8 cellular contexts compared by ENCODE assay signal in genomic region chr5:80672140-80672736, GRCh38. TPM values are rescaled to one million over a fixed set of nuclear protein-coding genes. Genes with fewer than 3 reads are reported as not detected.
DNase-seq lines count a peak whose midpoint lies in the region; ATAC-seq, FAIRE-seq and TF ChIP-seq lines count a peak whose summit lies in the region.

No MANE protein-coding gene starts in this region.

- H3K27me3 Mint-ChIP-seq in activated T-cell treated with anti-CD3 and anti-CD28 coated beads, Interleukin-2, amount 50 U/mL, for 24 hours: no peaks in the 10 kb centered on the region

- peak; percentile 56 for DNase-seq in GM10248 (ENCODE audit: extremely low spot score)
- peak; percentile 64 for DNase-seq in HTR-8/SVneo (ENCODE audit: insufficient read length, low spot score)
- peak; percentile 57 to 58 for DNase-seq in PC-9
- DNase-seq in activated T-cell treated with anti-CD3 and anti-CD28 coated beads, Interleukin-2, amount 50 U/mL, for 24 hours: peak; percentile 63
- no peak for DNase-seq in esophagus squamous epithelium (lab: John Stamatoyannopoulos, UW)
- peak; percentile 6 for DNase-seq in thoracic aorta (ENCODE audit: low spot score)

- H3K36me3 ChIP-seq in PC-9 (ENCODE audit: low read depth) (peaks cover 10% of the 10 kb centered on the region), esophagus squamous epithelium (peaks cover 4 to 88% (median 9%) of the 10 kb centered on the region in 3 donors), neural cell (ENCODE audit: insufficient read depth, low read length) (peaks cover 3% of the 10 kb centered on the region), thoracic aorta (peaks cover 4% of the 10 kb centered on the region)

- H3F3A ChIP-seq in PC-9 (ENCODE audit: insufficient read depth, low read depth) (no peaks in the 10 kb centered on the region), neural cell (ENCODE audit: insufficient read depth, low read length, poor library complexity, severe bottlenecking) (no peaks in the 10 kb centered on the region)

- no peaks in the 10 kb centered on the region for H3K9me3 Mint-ChIP-seq in activated T-cell treated with anti-CD3 and anti-CD28 coated beads, Interleukin-2, amount 50 U/mL, for 24 hours

- no peak overlapping the region for H3K27ac ChIP-seq in PC-9
- H3K27ac ChIP-seq in esophagus squamous epithelium: no peak overlapping the region
- H3K27ac ChIP-seq in neural cell (ENCODE audit: low read length): no peak overlapping the region
- H3K27ac ChIP-seq in thoracic aorta: no peak overlapping the region

- H4K20me1 ChIP-seq in PC-9 (ENCODE audit: insufficient read depth) (no peaks in the 10 kb centered on the region), neural cell (ENCODE audit: insufficient read depth) (no peaks in the 10 kb centered on the region)

- H3K9me2 ChIP-seq in PC-9 (ENCODE audit: insufficient read depth): no peaks in the 10 kb centered on the region
- no peaks in the 10 kb centered on the region for H3K9me2 ChIP-seq in neural cell (ENCODE audit: insufficient read depth, low read length)

- intact Hi-C loops in PC-9 (cut with micrococcal nuclease; ENCODE audit: unreplicated experiment): loop anchor here (1.0 to 10.0 kb wide), 4 partner anchors 191 to 1647 kb away; no protein-coding TSS in a partner anchor
- intact Hi-C loops in esophagus squamous epithelium (cut with DNase I): no loop called here

- TF ChIP-seq CTCF in GM10248 (IDR thresholded peaks at IDR 0.05; ENCODE audit: control extremely low read depth, extremely low read depth, low read depth, missing control alignments) (peak; percentile 86), PC-9 (conservative IDR thresholded peaks at IDR 0.05) (peak; percentile 91), esophagus squamous epithelium (IDR thresholded peaks at IDR 0.05) (peak; percentile 38 to 88 (median 80)), neural cell (IDR thresholded peaks at IDR 0.05; ENCODE audit: poor library complexity, severe bottlenecking) (peak; percentile 75), thoracic aorta (IDR thresholded peaks at IDR 0.05) (peak; percentile 68)

- peaks cover 6% of the 10 kb centered on the region for H3K4me1 Mint-ChIP-seq in activated T-cell treated with anti-CD3 and anti-CD28 coated beads, Interleukin-2, amount 50 U/mL, for 24 hours (ENCODE audit: low read depth)

- POLR2A ChIA-PET in GM10248 (lab: Yijun Ruan, JAX): no interaction called here
- POLR2A ChIA-PET in PC-9 (lab: Charles Lee; ENCODE audit: unreplicated experiment): interaction anchor here (0.7 kb wide), 1 partner anchor 269 kb away, joined by 3 read pairs; no protein-coding TSS in a partner anchor

- H3K4me1 ChIP-seq in PC-9 (replicated peaks; ENCODE audit: insufficient read depth) (no peaks in the 10 kb centered on the region), esophagus squamous epithelium (no peaks in the 10 kb centered on the region), thoracic aorta (ENCODE audit: control insufficient read depth in 1 of 2, low read depth in 2 of 2) (no peaks in the 10 kb centered on the region)

- no peaks in the 10 kb centered on the region for H3K9me3 ChIP-seq in PC-9 (ENCODE audit: insufficient read depth, low read depth)
- no peaks in the 10 kb centered on the region for H3K9me3 ChIP-seq in esophagus squamous epithelium
- no peaks in the 10 kb centered on the region for H3K9me3 ChIP-seq in neural cell (ENCODE audit: low read length)
- no peaks in the 10 kb centered on the region for H3K9me3 ChIP-seq in thoracic aorta

- no peak overlapping the region for H3K4me3 Mint-ChIP-seq in activated T-cell treated with anti-CD3 and anti-CD28 coated beads, Interleukin-2, amount 50 U/mL, for 24 hours

- H3K79me2 ChIP-seq in PC-9 (ENCODE audit: low read depth) (no peaks in the 10 kb centered on the region), neural cell (replicated peaks; ENCODE audit: insufficient read depth, low read length) (no peaks in the 10 kb centered on the region)

- BruUV-seq in PC-9 (replicated peaks; lab: Mats Ljungman, UMichigan): no TSS peak

- H3K27me3 ChIP-seq in PC-9 (ENCODE audit: insufficient read depth, low read depth) (no peaks in the 10 kb centered on the region), esophagus squamous epithelium (no peaks in the 10 kb centered on the region), neural cell (ENCODE audit: insufficient read depth, low read depth, low read length) (no peaks in the 10 kb centered on the region), thoracic aorta (replicated peaks; ENCODE audit: insufficient read depth) (no peaks in the 10 kb centered on the region)

- 7 to 16% methylated on average over 7 of the region's 7 CpGs for WGBS in esophagus squamous epithelium, 2 donors

- peaks cover 82% of the 10 kb centered on the region for H3K36me3 Mint-ChIP-seq in activated T-cell treated with anti-CD3 and anti-CD28 coated beads, Interleukin-2, amount 50 U/mL, for 24 hours (ENCODE audit: low read depth)

- peak; percentile 74 for TF ChIP-seq RAD21 in neural cell (conservative IDR thresholded peaks at IDR 0.05)

- H3K9ac ChIP-seq in neural cell (ENCODE audit: low read length): no peak overlapping the region

- no peak overlapping the region for H3K27ac Mint-ChIP-seq in activated T-cell treated with anti-CD3 and anti-CD28 coated beads, Interleukin-2, amount 50 U/mL, for 24 hours

- CTCF ChIA-PET in GM10248 (lab: Yijun Ruan, JAX): interaction anchor here (0.6 to 2.4 kb wide), 23 partner anchors 9 to 580 kb away, joined by 3 to 12 read pairs (median 4); partner anchors contain the start of genes DHFR and MSH3
- CTCF ChIA-PET in PC-9 (lab: Charles Lee): interaction anchor here (0.5 to 1.1 kb wide), 6 partner anchors 39 to 581 kb away, joined by 3 to 9 read pairs (median 4); partner anchors contain the start of gene ZFYVE16

- no peak for FAIRE-seq in HTR-8/SVneo (lab: Jason Lieb, UNC)

- TF ChIP-seq POLR2A in esophagus squamous epithelium (IDR thresholded peaks at IDR 0.05): no peak
- no peak for TF ChIP-seq POLR2A in GM18505 (IDR thresholded peaks at IDR 0.05; ENCODE audit: borderline replicate concordance, extremely low read depth, insufficient read depth, insufficient read length)

- TF ChIP-seq EP300 in neural cell (conservative IDR thresholded peaks at IDR 0.05; ENCODE audit: poor library complexity, severe bottlenecking): no peak

- no peak overlapping the region for H3K4me2 ChIP-seq in PC-9
- no peak overlapping the region for H3K4me2 ChIP-seq in neural cell (ENCODE audit: low read length)

- H2AFZ ChIP-seq in PC-9 (no peak overlapping the region), neural cell (ENCODE audit: low read depth, low read length) (no peak overlapping the region)

- ATAC-seq in thoracic aorta (ENCODE audit: insufficient number of reproducible peaks, low FRiP score, low read depth): peak; percentile 98
- no peak for ATAC-seq in GM18505 (IDR thresholded peaks at IDR 0.05; ENCODE audit: unreplicated experiment)

- H3K4me3 ChIP-seq in PC-9 (no peak overlapping the region), esophagus squamous epithelium (no peak overlapping the region), neural cell (ENCODE audit: low read length) (no peak overlapping the region), thoracic aorta (no peak overlapping the region)

TF ChIP-seq in neural cell, 6 proteins besides CTCF, POLR2A, EP300 and RAD21:
- TF ChIP-seq SMC3 (conservative IDR thresholded peaks at IDR 0.05; ENCODE audit: poor library complexity) (peak; percentile 89), MXI1 (conservative IDR thresholded peaks at IDR 0.05; ENCODE audit: poor library complexity, severe bottlenecking) (no peak)

RNA-seq across cellular contexts. Expression of gene DHFR, which starts 17.5 kb away (rescaled TPM):
- total RNA-seq in PC-9 (2021): 28.7 and 45.3 TPM in 2 replicates
- total RNA-seq in esophagus squamous epithelium: 10 to 100 TPM in 2 of 4 donors, 1 to 10 TPM in 2; 6.2 to 22.7 (median 13.4) TPM
- 17.0 and 21.2 TPM in 2 replicates for polyA plus RNA-seq in neural cell
- 19.0 and 20.7 TPM in 2 replicates for polyA minus RNA-seq in neural cell
- total RNA-seq in thoracic aorta: 10 to 100 TPM in 1 of 2 donors, 1 to 10 TPM in 1; 9.9 to 11.9 TPM

RNA-seq across cellular contexts. Expression of gene MSH3, which starts 17.8 kb away (rescaled TPM):
- total RNA-seq in PC-9 (2021): 14.4 and 16.9 TPM in 2 replicates
- 10 to 100 TPM in 3 of 4 donors, 1 to 10 TPM in 1; 6.6 to 12.5 (median 11.6) TPM for total RNA-seq in esophagus squamous epithelium
- 7.0 and 9.8 TPM in 2 replicates for polyA plus RNA-seq in neural cell
- polyA minus RNA-seq in neural cell: 39.0 and 41.2 TPM in 2 replicates
- 10 to 100 TPM; 12.3 to 12.9 TPM for total RNA-seq in thoracic aorta
